ENCODE assay signal across 1 cellular context in the genomic region with DNA sequence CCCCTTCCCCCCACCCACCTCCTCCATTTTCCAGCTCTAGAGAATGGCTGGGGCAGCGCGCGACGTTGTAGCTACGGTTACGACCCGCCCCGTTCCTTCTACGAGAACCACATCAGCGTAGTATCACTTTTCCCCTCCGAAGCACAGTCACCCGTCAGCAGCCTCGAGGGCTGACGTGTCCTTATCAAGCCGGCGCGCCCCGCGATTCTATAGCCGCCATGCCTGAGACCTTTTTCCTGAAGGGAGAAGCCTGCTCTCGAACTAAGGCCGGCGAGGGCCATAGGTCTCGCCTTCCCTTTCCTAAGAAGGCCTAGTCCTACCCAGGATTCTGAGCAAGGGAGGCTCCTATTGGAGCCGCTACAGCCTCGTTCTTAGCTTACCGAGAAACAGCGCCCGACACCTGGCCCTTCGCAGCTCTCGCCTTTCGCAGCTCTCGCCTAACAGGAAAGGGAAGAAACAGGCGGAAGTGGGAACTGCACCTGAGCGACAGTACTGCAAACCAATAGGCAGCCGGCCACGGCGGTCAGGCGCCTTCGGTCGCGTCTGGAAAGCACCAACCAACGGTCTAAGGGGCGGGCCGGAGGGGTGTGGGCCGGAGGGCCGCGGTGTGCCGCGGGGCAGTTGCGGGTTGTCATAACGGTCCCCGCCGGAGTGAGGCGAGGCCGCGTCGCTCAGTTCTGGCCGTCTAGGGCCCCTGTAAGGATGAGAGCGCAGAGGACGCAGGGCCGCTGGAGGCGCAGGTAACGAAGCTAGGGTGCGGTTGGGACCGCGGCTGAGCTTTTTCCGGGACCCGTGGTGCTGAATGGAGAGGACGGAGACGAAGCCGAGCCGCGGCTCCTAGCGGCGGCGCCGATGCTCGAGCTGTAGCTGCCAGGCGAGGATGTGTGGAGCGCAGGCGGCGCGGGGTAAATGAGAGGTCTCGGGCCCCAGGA.
TF ChIP-seq lines count a peak whose summit lies in the region.

A gene (plus strand): TSS at position 618 of the 932 bp plus-strand sequence. CDS start 470 bp downstream, outside the sequence.
A gene (minus strand): TSS at position 445 of the 932 bp plus-strand sequence. CDS start 1,522 bp downstream, outside the sequence.

TF ChIP-seq in SK-N-SH, 30 proteins besides CTCF, POLR2A, EP300 and RAD21 (continued from another document):
- TF ChIP-seq ELF1 (IDR thresholded peaks at IDR 0.05) (peak; percentile 93), YY1 (IDR thresholded peaks at IDR 0.05; ENCODE audit: low read depth) (peak; percentile 82), NFIC (IDR thresholded peaks at IDR 0.05; ENCODE audit: borderline replicate concordance) (no peak), NRF1 (IDR thresholded peaks at IDR 0.05; ENCODE audit: low read depth, low read length) (no peak), MEF2A (IDR thresholded peaks at IDR 0.05; ENCODE audit: borderline replicate concordance, low read depth) (no peak), SIN3A (IDR thresholded peaks at IDR 0.05; ENCODE audit: borderline replicate concordance, low read depth, low read length) (0 out of 2 replicates have a peak, but pooled peaks have one; percentile 40), RXRA (IDR thresholded peaks at IDR 0.05; ENCODE audit: borderline replicate concordance, low read depth) (peak; percentile 28; the same call in 1 of the 2 replicates), JUND (IDR thresholded peaks at IDR 0.05) (0 out of 2 replicates have a peak, but pooled peaks have one; percentile 16), TAF1 (IDR thresholded peaks at IDR 0.05; ENCODE audit: borderline replicate concordance, low read depth, low read length) (peak; percentile 93), MXI1 (IDR thresholded peaks at IDR 0.05; ENCODE audit: low read depth, low read length) (peak; percentile 60)
- TF ChIP-seq, protein P1, sequence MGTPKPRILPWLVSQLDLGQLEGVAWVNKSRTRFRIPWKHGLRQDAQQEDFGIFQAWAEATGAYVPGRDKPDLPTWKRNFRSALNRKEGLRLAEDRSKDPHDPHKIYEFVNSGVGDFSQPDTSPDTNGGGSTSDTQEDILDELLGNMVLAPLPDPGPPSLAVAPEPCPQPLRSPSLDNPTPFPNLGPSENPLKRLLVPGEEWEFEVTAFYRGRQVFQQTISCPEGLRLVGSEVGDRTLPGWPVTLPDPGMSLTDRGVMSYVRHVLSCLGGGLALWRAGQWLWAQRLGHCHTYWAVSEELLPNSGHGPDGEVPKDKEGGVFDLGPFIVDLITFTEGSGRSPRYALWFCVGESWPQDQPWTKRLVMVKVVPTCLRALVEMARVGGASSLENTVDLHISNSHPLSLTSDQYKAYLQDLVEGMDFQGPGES (IDR thresholded peaks at IDR 0.05; ENCODE audit: low read depth, low read length): peak; percentile 71
- TF ChIP-seq, protein P2, sequence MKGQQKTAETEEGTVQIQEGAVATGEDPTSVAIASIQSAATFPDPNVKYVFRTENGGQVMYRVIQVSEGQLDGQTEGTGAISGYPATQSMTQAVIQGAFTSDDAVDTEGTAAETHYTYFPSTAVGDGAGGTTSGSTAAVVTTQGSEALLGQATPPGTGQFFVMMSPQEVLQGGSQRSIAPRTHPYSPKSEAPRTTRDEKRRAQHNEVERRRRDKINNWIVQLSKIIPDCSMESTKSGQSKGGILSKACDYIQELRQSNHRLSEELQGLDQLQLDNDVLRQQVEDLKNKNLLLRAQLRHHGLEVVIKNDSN (IDR thresholded peaks at IDR 0.05; ENCODE audit: borderline replicate concordance, low read depth): peak; percentile 85
- TF ChIP-seq, protein P3, sequence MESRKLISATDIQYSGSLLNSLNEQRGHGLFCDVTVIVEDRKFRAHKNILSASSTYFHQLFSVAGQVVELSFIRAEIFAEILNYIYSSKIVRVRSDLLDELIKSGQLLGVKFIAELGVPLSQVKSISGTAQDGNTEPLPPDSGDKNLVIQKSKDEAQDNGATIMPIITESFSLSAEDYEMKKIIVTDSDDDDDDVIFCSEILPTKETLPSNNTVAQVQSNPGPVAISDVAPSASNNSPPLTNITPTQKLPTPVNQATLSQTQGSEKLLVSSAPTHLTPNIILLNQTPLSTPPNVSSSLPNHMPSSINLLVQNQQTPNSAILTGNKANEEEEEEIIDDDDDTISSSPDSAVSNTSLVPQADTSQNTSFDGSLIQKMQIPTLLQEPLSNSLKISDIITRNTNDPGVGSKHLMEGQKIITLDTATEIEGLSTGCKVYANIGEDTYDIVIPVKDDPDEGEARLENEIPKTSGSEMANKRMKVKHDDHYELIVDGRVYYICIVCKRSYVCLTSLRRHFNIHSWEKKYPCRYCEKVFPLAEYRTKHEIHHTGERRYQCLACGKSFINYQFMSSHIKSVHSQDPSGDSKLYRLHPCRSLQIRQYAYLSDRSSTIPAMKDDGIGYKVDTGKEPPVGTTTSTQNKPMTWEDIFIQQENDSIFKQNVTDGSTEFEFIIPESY (IDR thresholded peaks at IDR 0.05; ENCODE audit: borderline replicate concordance, low read depth): peak; percentile 77
- TF ChIP-seq, protein P4, sequence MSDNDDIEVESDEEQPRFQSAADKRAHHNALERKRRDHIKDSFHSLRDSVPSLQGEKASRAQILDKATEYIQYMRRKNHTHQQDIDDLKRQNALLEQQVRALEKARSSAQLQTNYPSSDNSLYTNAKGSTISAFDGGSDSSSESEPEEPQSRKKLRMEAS (IDR thresholded peaks at IDR 0.05; ENCODE audit: low read depth): peak; percentile 83
- TF ChIP-seq, protein P5, sequence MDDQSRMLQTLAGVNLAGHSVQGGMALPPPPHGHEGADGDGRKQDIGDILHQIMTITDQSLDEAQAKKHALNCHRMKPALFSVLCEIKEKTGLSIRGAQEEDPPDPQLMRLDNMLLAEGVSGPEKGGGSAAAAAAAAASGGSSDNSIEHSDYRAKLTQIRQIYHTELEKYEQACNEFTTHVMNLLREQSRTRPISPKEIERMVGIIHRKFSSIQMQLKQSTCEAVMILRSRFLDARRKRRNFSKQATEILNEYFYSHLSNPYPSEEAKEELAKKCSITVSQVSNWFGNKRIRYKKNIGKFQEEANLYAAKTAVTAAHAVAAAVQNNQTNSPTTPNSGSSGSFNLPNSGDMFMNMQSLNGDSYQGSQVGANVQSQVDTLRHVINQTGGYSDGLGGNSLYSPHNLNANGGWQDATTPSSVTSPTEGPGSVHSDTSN (IDR thresholded peaks at IDR 0.05): peak; percentile 99
